Comparison of ENCODE assay signal across 8 cellular contexts in the genomic region with DNA sequence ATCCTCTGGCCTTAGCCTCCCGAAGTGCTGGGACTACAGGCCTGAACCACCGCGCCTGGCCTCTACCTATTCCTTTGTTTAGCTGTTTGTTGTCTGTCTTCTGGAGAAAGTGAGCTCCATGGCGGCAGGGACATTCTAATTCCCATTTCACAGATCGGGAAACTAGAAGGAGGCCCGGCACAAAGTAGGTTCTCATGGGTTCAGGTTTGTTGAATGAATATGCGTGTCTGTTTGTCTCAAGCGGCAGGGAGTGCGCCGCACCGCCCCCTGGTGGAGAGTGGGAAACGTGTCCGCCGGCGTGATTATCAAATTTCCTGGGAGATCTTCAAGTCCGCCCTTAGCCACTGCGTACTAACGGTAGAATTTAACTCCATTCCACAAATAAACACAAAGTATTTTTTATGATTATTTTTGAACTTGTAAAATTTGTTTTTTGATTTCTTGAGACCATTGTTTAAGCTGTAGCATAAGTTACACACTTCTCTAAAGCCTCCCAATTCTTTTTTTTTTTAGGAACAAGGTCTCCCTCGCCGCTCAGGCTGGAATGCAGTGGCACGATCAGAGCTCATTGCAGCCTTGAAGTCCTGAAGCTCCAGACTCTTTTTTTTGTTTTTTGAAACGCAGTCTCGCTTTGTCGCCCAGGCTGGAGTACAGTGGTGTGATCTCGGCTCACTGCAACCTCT. TPM values are rescaled to one million over a fixed set of nuclear protein-coding genes. Genes with fewer than 3 reads are reported as not detected.
DNase-seq lines count a peak whose midpoint lies in the region; ATAC-seq lines count a peak whose summit lies in the region.

No MANE protein-coding gene starts in this region.

- no peak overlapping the region for H3K4me3 Mint-ChIP-seq in effector memory CD8-positive, alpha-beta T cell

- peaks cover 9% of the 10 kb centered on the region for H3K36me3 Mint-ChIP-seq in effector memory CD8-positive, alpha-beta T cell (ENCODE audit: insufficient read depth)

- DNase-seq in SIG-M5 treated with dmso at 0.1 percent for 504 hours (lab: John Stamatoyannopoulos, UW; ENCODE audit: unreplicated experiment) (peak; percentile 59), SIG-M5 (lab: John Stamatoyannopoulos, UW) (no peak), NCI-H748 treated with DMSO at 0.1 percent for 48 hours (lab: John Stamatoyannopoulos, UW) (peak; percentile 50), mucosa of gallbladder (ENCODE audit: low spot score) (peak; percentile 83), OCI-M2 (lab: John Stamatoyannopoulos, UW; ENCODE audit: unreplicated experiment) (no peak)
- DNase-seq in activated CD8-positive, alpha-beta memory T cell treated with anti-CD3 and anti-CD28 coated beads for 48 hours (ENCODE audit: low read depth in 2 of 3, low spot score in 2 of 3): peak in 2 of 3 experiments; percentile 78 to 83
- peak; percentile 73 to 79 (median 75) for DNase-seq in effector memory CD8-positive, alpha-beta T cell
- peak; percentile 45 to 83 (median 66) for DNase-seq in stimulated activated naive CD4-positive, alpha-beta T cell (lab: John Stamatoyannopoulos, UW)

- peaks cover 7 to 14% of the 10 kb centered on the region in 2 donors for H3K4me1 Mint-ChIP-seq in effector memory CD8-positive, alpha-beta T cell (ENCODE audit: low read depth in 2 of 2)

- ATAC-seq in effector memory CD8-positive, alpha-beta T cell (replicated peaks): no peak

- H3K27me3 Mint-ChIP-seq in effector memory CD8-positive, alpha-beta T cell: no peaks in the 10 kb centered on the region

- no peaks in the 10 kb centered on the region for H3K9me3 Mint-ChIP-seq in effector memory CD8-positive, alpha-beta T cell

- H3K27ac Mint-ChIP-seq in effector memory CD8-positive, alpha-beta T cell: no peak overlapping the region

RNA-seq across cellular contexts. Expression of gene CCDC9, which starts 8.9 kb away (rescaled TPM):
- total RNA-seq in mucosa of gallbladder: 32.5 TPM

RNA-seq across cellular contexts. Expression of gene BBC3, which starts 16.4 kb away (rescaled TPM):
- 11.2 TPM for total RNA-seq in mucosa of gallbladder

RNA-seq across cellular contexts. Expression of gene INAFM1, which starts 27.2 kb away (rescaled TPM):
- total RNA-seq in mucosa of gallbladder: 33.5 TPM

Comparison
In these comparisons a context has a peak if more than half of its experiments do, and no peak if none do; other contexts are left out.
1. DNase-seq: peak in SIG-M5 treated with dmso at 0.1 percent for 504 hours (single experiment), NCI-H748 treated with DMSO at 0.1 percent for 48 hours (single experiment), activated CD8-positive, alpha-beta memory T cell treated with anti-CD3 and anti-CD28 coated beads for 48 hours (2 of 3), effector memory CD8-positive, alpha-beta T cell (3 of 3), mucosa of gallbladder (single experiment) and stimulated activated naive CD4-positive, alpha-beta T cell (6 of 6); none in SIG-M5 (single experiment) and OCI-M2 (single experiment).